8 cellular contexts compared by ENCODE assay signal in genomic region chr7:98879198-98879988, GRCh38. TPM values are rescaled to one million over a fixed set of nuclear protein-coding genes. Genes with fewer than 3 reads are reported as not detected.
DNase-seq lines count a peak whose midpoint lies in the region; ATAC-seq, FAIRE-seq and TF ChIP-seq lines count a peak whose summit lies in the region.

No MANE protein-coding gene starts in this region.

- peak; percentile 72 for ATAC-seq in HG02840 (IDR thresholded peaks at IDR 0.05; ENCODE audit: low FRiP score, unreplicated experiment)
- ATAC-seq in natural killer cell treated with Interleukin-12 subunit alpha and Interleukin-12 subunit beta and Interleukin-15 and Interleukin-18, amount 100 ng/mL, for 72 hours: peak; percentile 73 to 81

- H3K36me3 Mint-ChIP-seq in natural killer cell treated with Interleukin-12 subunit alpha and Interleukin-12 subunit beta and Interleukin-15 and Interleukin-18, amount 100 ng/mL, for 72 hours: no peaks in the 10 kb centered on the region

- peaks cover 0 to 9% of the 10 kb centered on the region in 2 donors for H3K4me1 Mint-ChIP-seq in natural killer cell treated with Interleukin-12 subunit alpha and Interleukin-12 subunit beta and Interleukin-15 and Interleukin-18, amount 100 ng/mL, for 72 hours (ENCODE audit: low read depth in 2 of 2)

- TF ChIP-seq CTCF in endothelial cell of umbilical vein (IDR thresholded peaks at IDR 0.05; ENCODE audit: extremely low read depth in 1 of 2, insufficient read depth in 1 of 2, low read depth in 1 of 2, low read length in 2 of 2): no peak

- no peaks in the 10 kb centered on the region for H3K27me3 Mint-ChIP-seq in natural killer cell treated with Interleukin-12 subunit alpha and Interleukin-12 subunit beta and Interleukin-15 and Interleukin-18, amount 100 ng/mL, for 72 hours

- peak overlapping the region; percentile 99 for H3K4me2 ChIP-seq in endothelial cell of umbilical vein (ENCODE audit: insufficient read depth, low read length)

- H3K4me3 ChIP-seq in endothelial cell of umbilical vein (replicated peaks in 1 of 3; ENCODE audit: insufficient read depth in 1 of 3, low read depth in 1 of 3, low read length in 3 of 3): peak overlapping the region; percentile 93 to 100 (median 99)
- H3K4me3 ChIP-seq in thymus (ENCODE audit: low read length): peak overlapping the region; percentile 96

- H3K4me1 ChIP-seq in endothelial cell of umbilical vein (ENCODE audit: control insufficient read depth, extremely low read depth, insufficient read depth, low read length) (peaks cover 8% of the 10 kb centered on the region), thymus (ENCODE audit: control insufficient read depth, insufficient read depth, low read length) (peaks cover 5% of the 10 kb centered on the region)

- H3K9me3 ChIP-seq in endothelial cell of umbilical vein (replicated peaks; ENCODE audit: control insufficient read depth, insufficient read depth, low read length) (no peaks in the 10 kb centered on the region), thymus (ENCODE audit: control insufficient read depth) (no peaks in the 10 kb centered on the region)

- FAIRE-seq in endothelial cell of umbilical vein (lab: Jason Lieb, UNC): peak; percentile 8

- DNase-seq in NCI-H748 (lab: John Stamatoyannopoulos, UW; ENCODE audit: unreplicated experiment) (peak; percentile 40), NCI-H748 treated with DMSO at 0.1 percent for 48 hours (lab: John Stamatoyannopoulos, UW) (no peak), NCI-H2227 (lab: John Stamatoyannopoulos, UW; ENCODE audit: unreplicated experiment) (peak; percentile 46), endothelial cell of umbilical vein (ENCODE audit: low read depth, low spot score) (no peak)
- peak; percentile 81 for DNase-seq in activated CD8-positive, alpha-beta memory T cell treated with anti-CD3 and anti-CD28 coated beads for 24 hours
- DNase-seq in natural killer cell treated with Interleukin-12 subunit alpha and Interleukin-12 subunit beta and Interleukin-15 and Interleukin-18, amount 100 ng/mL, for 72 hours (ENCODE audit: low spot score): peak; percentile 74

- H3K79me2 ChIP-seq in endothelial cell of umbilical vein (ENCODE audit: control insufficient read depth, insufficient read depth, low read length): peaks cover 37% of the 10 kb centered on the region

- H3K27ac Mint-ChIP-seq in natural killer cell treated with Interleukin-12 subunit alpha and Interleukin-12 subunit beta and Interleukin-15 and Interleukin-18, amount 100 ng/mL, for 72 hours: peak overlapping the region; percentile 85 to 93

- CTCF ChIA-PET in endothelial cell of umbilical vein (lab: Charles Lee): interaction anchor here (1.2 to 1.9 kb wide), 6 partner anchors 10 to 48 kb away, joined by 3 to 8 read pairs (median 5); no protein-coding TSS in a partner anchor

- H3K4me3 Mint-ChIP-seq in natural killer cell treated with Interleukin-12 subunit alpha and Interleukin-12 subunit beta and Interleukin-15 and Interleukin-18, amount 100 ng/mL, for 72 hours: peak overlapping the region; percentile 91

- peak overlapping the region; percentile 98 for H3K9ac ChIP-seq in endothelial cell of umbilical vein (replicated peaks; ENCODE audit: extremely low read depth, insufficient read depth, low read length)

- BruUV-seq in endothelial cell of umbilical vein (replicated peaks; lab: Mats Ljungman, UMichigan): no TSS peak

- peak overlapping the region; percentile 94 for H2AFZ ChIP-seq in endothelial cell of umbilical vein (ENCODE audit: low read depth, low read length)

- H3K9me3 Mint-ChIP-seq in natural killer cell treated with Interleukin-12 subunit alpha and Interleukin-12 subunit beta and Interleukin-15 and Interleukin-18, amount 100 ng/mL, for 72 hours: no peaks in the 10 kb centered on the region

- H4K20me1 ChIP-seq in endothelial cell of umbilical vein (replicated peaks; ENCODE audit: control insufficient read depth, extremely low read depth, insufficient read depth, low read length): peaks cover 2% of the 10 kb centered on the region

- under 1% methylated on average over 29 of the region's 29 CpGs for WGBS in thymus

- H3K27ac ChIP-seq in endothelial cell of umbilical vein (ENCODE audit: insufficient read depth, low read depth, low read length): peak overlapping the region; percentile 82
- peak overlapping the region; percentile 96 for H3K27ac ChIP-seq in thymus (ENCODE audit: low read depth)

- dilution Hi-C loops in endothelial cell of umbilical vein (cut with MboI; ENCODE audit: extremely low pct_ligation_motif_present, low sequenced_read_pairs): no loop called here

- POLR2A ChIA-PET in endothelial cell of umbilical vein (lab: Charles Lee): no interaction called here

- no peak for TF ChIP-seq POLR2A in endothelial cell of umbilical vein (IDR thresholded peaks at IDR 0.05; ENCODE audit: low read depth, low read length)

- intact Hi-C loops in endothelial cell of umbilical vein (cut with micrococcal nuclease): no loop called here

- H3K27me3 ChIP-seq in endothelial cell of umbilical vein (ENCODE audit: control insufficient read depth in 2 of 2, insufficient read depth in 2 of 2, low read length in 2 of 2) (no peaks in the 10 kb centered on the region), thymus (ENCODE audit: control insufficient read depth, insufficient read depth) (no peaks in the 10 kb centered on the region)

- H3K36me3 ChIP-seq in endothelial cell of umbilical vein (ENCODE audit: control insufficient read depth in 2 of 2, extremely low read depth in 1 of 2, insufficient read depth in 2 of 2, low read length in 2 of 2) (peaks cover 5 to 9% of the 10 kb centered on the region in 2 experiments), thymus (ENCODE audit: control insufficient read depth, insufficient read depth) (peaks cover 30% of the 10 kb centered on the region)

- no peaks in the 10 kb centered on the region for H3K9me1 ChIP-seq in endothelial cell of umbilical vein (replicated peaks; ENCODE audit: control insufficient read depth, extremely low read depth, insufficient read depth, low read length)

TF ChIP-seq in endothelial cell of umbilical vein, 7 proteins besides CTCF, POLR2A, EP300 and RAD21:
- no peak for TF ChIP-seq FOS (IDR thresholded peaks at IDR 0.05; ENCODE audit: borderline replicate concordance, insufficient read depth, low read length)
- TF ChIP-seq EZH2 (IDR thresholded peaks at IDR 0.05; ENCODE audit: borderline replicate concordance, low read depth, low read length, severe bottlenecking): no peak
- TF ChIP-seq GATA2 (IDR thresholded peaks at IDR 0.05; ENCODE audit: insufficient read depth, insufficient read length, low read depth, low read length): no peak
- TF ChIP-seq MYC (IDR thresholded peaks at IDR 0.05; ENCODE audit: low read depth, low read length): no peak
- no peak for TF ChIP-seq POLR2AphosphoS5 (IDR thresholded peaks at IDR 0.05; ENCODE audit: insufficient read depth, low read depth, low read length)
- TF ChIP-seq MAX (IDR thresholded peaks at IDR 0.05; ENCODE audit: insufficient read depth, insufficient read length): no peak
- no peak for TF ChIP-seq JUN (IDR thresholded peaks at IDR 0.05; ENCODE audit: borderline replicate concordance, insufficient read depth, insufficient read length, low read depth)

RNA-seq across cellular contexts. Expression of gene TRRAP, which starts 1.1 kb away (rescaled TPM):
- 39.8 and 45.8 TPM in 2 replicates for total RNA-seq in endothelial cell of umbilical vein
- polyA plus RNA-seq in endothelial cell of umbilical vein (19.4 and 21.8 TPM in 2 replicates), thymus (15.1 TPM)
- polyA plus RNA-seq in endothelial cell of umbilical vein (2011; cell fraction: cytosol; rRNA removed): 21.0 and 22.2 TPM in 2 replicates
- 51.0 and 56.4 TPM in 2 replicates for polyA plus RNA-seq in endothelial cell of umbilical vein (2011; cell fraction: nucleus; rRNA removed)
- 20.4 and 23.6 TPM in 2 replicates for polyA plus RNA-seq in endothelial cell of umbilical vein (2012)
- polyA minus RNA-seq in endothelial cell of umbilical vein: 64.6 and 76.9 TPM in 2 replicates
- 27.4 TPM for polyA minus RNA-seq in endothelial cell of umbilical vein (2011; cell fraction: cytosol; rRNA and poly(A)+ RNA removed)
- polyA minus RNA-seq in endothelial cell of umbilical vein (2011; cell fraction: nucleus; rRNA and poly(A)+ RNA removed): 84.0 and 89.3 TPM in 2 replicates
- total RNA-seq in natural killer cell treated with Interleukin-12 subunit alpha and Interleukin-12 subunit beta and Interleukin-15 and Interleukin-18, amount 100 ng/mL, for 72 hours: 10 to 100 TPM; 57.9 to 78.3 TPM

RNA-seq across cellular contexts. Expression of gene TMEM130, which starts 9.6 kb away (rescaled TPM):
- not detected in 2 replicates for total RNA-seq in endothelial cell of umbilical vein
- polyA plus RNA-seq in endothelial cell of umbilical vein: not detected in 2 replicates
- not detected in 2 replicates for polyA plus RNA-seq in endothelial cell of umbilical vein (2011; cell fraction: cytosol; rRNA removed)
- polyA plus RNA-seq in endothelial cell of umbilical vein (2011; cell fraction: nucleus; rRNA removed): not detected in 2 replicates
- not detected in 2 replicates for polyA plus RNA-seq in endothelial cell of umbilical vein (2012)
- polyA minus RNA-seq in endothelial cell of umbilical vein: not detected in 2 replicates
- polyA minus RNA-seq in endothelial cell of umbilical vein (2011; cell fraction: cytosol; rRNA and poly(A)+ RNA removed): not detected
- not detected in 2 replicates for polyA minus RNA-seq in endothelial cell of umbilical vein (2011; cell fraction: nucleus; rRNA and poly(A)+ RNA removed)
- not detected for total RNA-seq in natural killer cell treated with Interleukin-12 subunit alpha and Interleukin-12 subunit beta and Interleukin-15 and Interleukin-18, amount 100 ng/mL, for 72 hours
- 0.23 TPM for polyA plus RNA-seq in thymus

Comparison
In these comparisons a context has a peak if more than half of its experiments do, and no peak if none do; other contexts are left out.
1. DNase-seq: peak in NCI-H748 (single experiment), NCI-H2227 (single experiment), activated CD8-positive, alpha-beta memory T cell treated with anti-CD3 and anti-CD28 coated beads for 24 hours (single experiment) and natural killer cell treated with Interleukin-12 subunit alpha and Interleukin-12 subunit beta and Interleukin-15 and Interleukin-18, amount 100 ng/mL, for 72 hours (single experiment); none in NCI-H748 treated with DMSO at 0.1 percent for 48 hours (single experiment) and endothelial cell of umbilical vein (single experiment).